21 cellular contexts compared by ENCODE assay signal in genomic region chr3:182392182-182392917, GRCh38.
DNase-seq lines count a peak whose midpoint lies in the region; ATAC-seq and TF ChIP-seq lines count a peak whose summit lies in the region.
"Had no signal": no experiment of that assay in that cellular context is flagged by ENCODE, and none has a peak within 500 bp of the region (broad histone marks: within the 10 kb centered on the region; RNA-seq: fewer than 3 reads in every experiment).

No MANE protein-coding gene starts in this region.

- DNase-seq in NCI-H69 (lab: John Stamatoyannopoulos, UW), result peak; percentile 59
- DNase-seq in epithelial cell of proximal tubule (ENCODE audit: low read depth), result no peak
- DNase-seq in NCI-H1105 treated with DMSO at 0.1 percent for 48 hours (lab: John Stamatoyannopoulos, UW), result no peak
- DNase-seq in SIG-M5 treated with dmso at 0.1 percent for 504 hours (lab: John Stamatoyannopoulos, UW; ENCODE audit: unreplicated experiment), result no peak
- DNase-seq: activated CD4-positive, alpha-beta T cell treated with anti-CD3 and anti-CD28 coated beads, Interleukin-2, amount 50 U/mL, for 4 hours; activated T-cell treated with anti-CD3 and anti-CD28 coated beads, Interleukin-2, amount 50 U/mL, for 24 hours; body of pancreas; cortex of kidney; GM23248; lower lobe of right lung; NCI-H2029; NCI-H526; stimulated activated CD4-positive, alpha-beta T cell treated with anti-CD3 and anti-CD28 coated beads, Interleukin-2, amount 100 ng/mL, for 48 hours; substantia nigra; T-cell had no signal

- peak; percentile 63 for ATAC-seq in GM18502 (IDR thresholded peaks at IDR 0.05; ENCODE audit: poor library complexity, unreplicated experiment)
- ATAC-seq in HG02759 (IDR thresholded peaks at IDR 0.05; ENCODE audit: unreplicated experiment), result no peak
- no peak for ATAC-seq in HG03521 (IDR thresholded peaks at IDR 0.05; ENCODE audit: unreplicated experiment)
- ATAC-seq: activated naive CD4-positive, alpha-beta T cell treated with anti-CD3 and anti-CD28 coated beads, Interleukin-2, amount 50 U/mL, for 72 hours; body of pancreas; lower lobe of right lung; T-cell had no signal

- no peak overlapping the region for H3K27ac ChIP-seq in C4-2B
- H3K27ac ChIP-seq: body of pancreas, epithelial cell of prostate, GM23248, lower lobe of right lung had no signal

- H3K4me3 ChIP-seq in epithelial cell of proximal tubule (ENCODE audit: low read depth, low read length), result no peak overlapping the region
- H3K4me3 ChIP-seq: body of pancreas, GM23248, lower lobe of right lung had no signal

- TF ChIP-seq CTCF in C4-2B (conservative IDR thresholded peaks at IDR 0.05), result peak; percentile 13; the same call in 1 of the 2 replicates
- peak; percentile 23 for TF ChIP-seq CTCF in epithelial cell of proximal tubule (conservative IDR thresholded peaks at IDR 0.05; ENCODE audit: low read depth, low read length)
